In the genomic region with DNA sequence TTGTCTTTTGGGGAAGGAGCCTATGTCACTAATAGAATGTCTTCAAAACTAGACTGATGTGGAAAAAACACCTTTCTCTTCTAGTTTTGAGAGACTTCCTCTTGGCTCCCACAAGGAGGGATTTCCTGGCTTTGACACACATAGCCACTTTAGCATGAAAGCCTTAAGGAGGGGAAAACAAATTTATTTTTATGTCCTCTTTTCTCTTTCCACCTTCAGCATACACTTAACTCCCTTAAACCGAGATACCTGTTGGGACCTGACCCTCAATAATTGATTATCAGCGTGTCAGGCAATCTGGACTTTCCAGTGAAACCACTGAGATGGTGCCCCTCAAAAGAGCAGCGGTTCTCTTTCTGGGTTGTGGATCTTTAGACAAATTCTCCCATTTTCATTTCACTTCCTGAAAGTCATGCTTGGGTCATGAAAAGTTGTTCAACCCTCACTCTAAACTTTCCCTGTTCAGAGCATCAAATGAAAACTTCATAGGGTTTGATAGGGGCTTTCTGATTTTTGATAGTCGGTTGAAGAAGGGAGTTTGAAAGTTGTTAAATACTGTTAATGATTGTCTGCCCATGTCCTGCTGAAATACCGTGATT, we compare ENCODE assay signal across 29 cellular contexts. TPM values are rescaled to one million over a fixed set of nuclear protein-coding genes. Genes with fewer than 3 reads are reported as not detected.
"Had no signal": no experiment of that assay in that cellular context is flagged by ENCODE, and none has a peak within 500 bp of the region (broad histone marks: within the 10 kb centered on the region; RNA-seq: fewer than 3 reads in every experiment).

No MANE protein-coding gene starts in this region.

- ATAC-seq: K562, Panc1, PC-3, T-cell had no signal

- DNase-seq: Kasumi-1; MM.1S; NCI-H1092 treated with DMSO at 0.1 percent for 48 hours; NCI-H1436; NCI-H187; NCI-H2029; NCI-H2081 treated with DMSO at 0.1 percent for 48 hours; NCI-H2171; NCI-H226; NCI-H446; NCI-H510A; NCI-H524 treated with DMSO at 0.1 percent for 48 hours; NCI-H69; NCI-H774; NK-92 treated with Interleukin-12 subunit alpha and Interleukin-12 subunit beta, amount 100 ng/mL, for 24 hours; PC-3; SHP77; SK-N-SH; SW 1271; T-cell had no signal

- H3K27ac Mint-ChIP-seq: IgD-negative memory B cell, T-cell had no signal

- H3K4me3 ChIP-seq: K562 had no signal

- H3K4me1 Mint-ChIP-seq: IgD-negative memory B cell, T-cell had no signal

- H3K4me3 Mint-ChIP-seq: IgD-negative memory B cell, T-cell had no signal

- H3K27ac ChIP-seq: HL-60, KMS-11, RWPE1 had no signal

- H3K36me3 Mint-ChIP-seq: T-cell had no signal

- FAIRE-seq: HTR-8/SVneo, K562 had no signal

- H3K9ac ChIP-seq: KMS-11, SK-N-SH had no signal

- H3K4me2 ChIP-seq: KMS-11, SK-N-SH had no signal

- H3K9me3 ChIP-seq: SK-N-SH had no signal

RNA-seq across cellular contexts. Expression of gene EFCAB6, which starts 9.1 kb away (rescaled TPM):
- total RNA-seq: K562 had no signal
- polyA plus RNA-seq: IgD-negative memory B cell had no signal

RNA-seq across cellular contexts. Expression of gene SULT4A1, which starts 59.3 kb away (rescaled TPM):
- total RNA-seq: M059J, OCI-LY7, PC-3, T-cell had no signal
- polyA plus RNA-seq: IgD-negative memory B cell had no signal
